4 cellular contexts compared by ENCODE assay signal in genomic region chr4:95705323-95705722, GRCh38.
"Had no signal": no experiment of that assay in that cellular context is flagged by ENCODE, and none has a peak within 500 bp of the region (broad histone marks: within the 10 kb centered on the region; RNA-seq: fewer than 3 reads in every experiment).

No MANE protein-coding gene starts in this region.

- H3K4me3 ChIP-seq: K562 had no signal

- ATAC-seq: HepG2, K562 had no signal

- DNase-seq: IMR-90 had no signal

- H3K27ac ChIP-seq: HL-60 had no signal
